ENCODE assay signal across 8 cellular contexts in the genomic region with DNA sequence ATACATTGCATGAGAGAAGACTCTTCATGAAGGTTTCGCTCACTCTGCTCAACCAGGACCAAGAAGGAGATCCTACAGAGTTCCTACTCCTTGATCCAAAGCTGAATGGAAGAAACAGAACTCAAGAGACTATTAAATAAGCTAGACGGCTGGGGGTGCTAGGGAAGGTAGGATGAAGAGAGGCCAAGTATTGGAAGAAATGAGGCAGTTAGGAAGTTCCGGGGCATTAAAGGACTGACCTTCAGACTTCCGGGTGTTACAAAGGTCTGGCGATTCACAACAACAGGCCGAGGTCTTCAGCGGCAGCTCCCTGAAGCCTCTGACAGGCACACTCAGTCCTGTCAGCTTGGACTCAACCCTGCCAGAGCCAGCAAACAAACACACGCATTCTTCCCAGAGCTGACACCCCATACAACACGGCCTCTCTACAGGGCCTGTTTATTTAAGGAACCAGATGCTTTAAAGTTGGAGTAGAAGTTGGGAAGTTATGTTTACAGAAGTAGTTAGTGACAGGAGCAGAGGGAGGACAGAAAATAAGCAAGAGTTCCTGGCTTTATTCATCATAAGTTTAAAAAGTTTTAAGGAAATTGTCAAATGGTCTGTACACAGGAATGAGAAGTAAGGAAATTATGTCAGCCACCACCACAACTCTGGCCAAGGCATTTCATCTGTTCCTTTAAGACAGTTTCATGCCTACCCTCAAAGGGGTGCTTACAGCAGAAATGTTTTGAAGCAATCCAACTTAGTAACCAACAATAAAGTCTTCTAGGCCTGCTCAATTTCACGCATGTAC. TPM values are rescaled to one million over a fixed set of nuclear protein-coding genes. Genes with fewer than 3 reads are reported as not detected.
DNase-seq lines count a peak whose midpoint lies in the region; ATAC-seq and TF ChIP-seq lines count a peak whose summit lies in the region.

No MANE protein-coding gene starts in this region.

- 92% methylated on average over 10 of the region's 10 CpGs for WGBS in thymus

- H3K4me1 ChIP-seq in KMS-11 (ENCODE audit: low read depth, poor library complexity, severe bottlenecking) (peaks cover 56% of the 10 kb centered on the region), left lung (peaks cover 42 to 87% of the 10 kb centered on the region in 2 donors), thymus (ENCODE audit: control insufficient read depth, insufficient read depth, low read length) (peaks cover 5% of the 10 kb centered on the region)

- H3K36me3 ChIP-seq in KMS-11 (ENCODE audit: insufficient read depth) = no peaks in the 10 kb centered on the region
- no peaks in the 10 kb centered on the region for H3K36me3 ChIP-seq in left lung
- H3K36me3 ChIP-seq in thymus (ENCODE audit: control insufficient read depth, insufficient read depth) = no peaks in the 10 kb centered on the region

- peaks cover 6% of the 10 kb centered on the region; the same call in 1 of the 2 replicates for H3K79me2 ChIP-seq in KMS-11 (ENCODE audit: insufficient read depth, low read depth)

- H2AFZ ChIP-seq in KMS-11 (ENCODE audit: low read depth) = no peak overlapping the region

- ATAC-seq in left lung (peak; percentile 68), GM21825 (IDR thresholded peaks at IDR 0.05; ENCODE audit: unreplicated experiment) (no peak), GM19452 (IDR thresholded peaks at IDR 0.05; ENCODE audit: unreplicated experiment) (no peak)

- H3K9me3 ChIP-seq in left lung (no peaks in the 10 kb centered on the region), thymus (ENCODE audit: control insufficient read depth) (no peaks in the 10 kb centered on the region)

- peak overlapping the region; percentile 79 for H3K4me2 ChIP-seq in KMS-11

- H3K9ac ChIP-seq in KMS-11 = no peak overlapping the region

- H4K20me1 ChIP-seq in KMS-11 (ENCODE audit: insufficient read depth) = no peaks in the 10 kb centered on the region

- peak; percentile 28 to 74 for DNase-seq in T47D (ENCODE audit: low read depth in 1 of 2, low spot score in 1 of 2)
- peak; percentile 70 to 82 for DNase-seq in left lung
- DNase-seq in NK-92 treated with Interleukin-12 subunit alpha and Interleukin-12 subunit beta, amount 100 ng/mL, for 24 hours (lab: John Stamatoyannopoulos, UW) = no peak
- no peak for DNase-seq in stimulated activated CD4-positive, alpha-beta T cell treated with anti-CD3 and anti-CD28 coated beads, Interleukin-15, amount 100 ng/mL, for 24 hours

- H3K27me3 ChIP-seq in KMS-11 (ENCODE audit: insufficient read depth, low read depth) = peaks cover 9% of the 10 kb centered on the region
- H3K27me3 ChIP-seq in left lung = no peaks in the 10 kb centered on the region
- peaks cover 3% of the 10 kb centered on the region for H3K27me3 ChIP-seq in thymus (ENCODE audit: control insufficient read depth, insufficient read depth)

- intact Hi-C loops in left lung (cut with DNase I) = no loop called here

- H3K4me3 ChIP-seq in KMS-11 (IDR thresholded peaks at IDR 0.05; ENCODE audit: insufficient read depth, low read depth, low read length) = no peak overlapping the region
- peak overlapping the region in 1 of 2 donors; percentile 21 for H3K4me3 ChIP-seq in left lung
- H3K4me3 ChIP-seq in thymus (ENCODE audit: low read length) = no peak overlapping the region

- H3K27ac ChIP-seq in KMS-11 (peak overlapping the region; percentile 40; the same call in 1 of the 2 replicates), left lung (peak overlapping the region; percentile 84 to 86), thymus (ENCODE audit: low read depth) (peak overlapping the region; percentile 46)

- TF ChIP-seq CTCF in KMS-11 (conservative IDR thresholded peaks at IDR 0.05; ENCODE audit: low read depth, low read length) (no peak), left lung (IDR thresholded peaks at IDR 0.05) (no peak)

- in situ Hi-C loops in T47D (cut with HindIII; ENCODE audit: low pct_unique_long_range_greater_than_20kb, low sequenced_read_pairs) = no loop called here

RNA-seq across cellular contexts. Expression of a gene that starts 4.7 kb away (rescaled TPM):
- total RNA-seq in left lung = 100 to 1,000 TPM; 123 to 165 TPM
- polyA plus RNA-seq in thymus = 10.3 TPM

RNA-seq across cellular contexts. Expression of a gene that starts 33.3 kb away (rescaled TPM):
- total RNA-seq in left lung = 10 to 100 TPM; 62.2 to 89.0 TPM
- 72.3 TPM for polyA plus RNA-seq in thymus

Comparison
In these comparisons a context has a peak if more than half of its experiments do, and no peak if none do; other contexts are left out.
1. DNase-seq: peak in T47D (2 of 2) and left lung (2 of 2); none in NK-92 treated with Interleukin-12 subunit alpha and Interleukin-12 subunit beta, amount 100 ng/mL, for 24 hours (single experiment) and stimulated activated CD4-positive, alpha-beta T cell treated with anti-CD3 and anti-CD28 coated beads, Interleukin-15, amount 100 ng/mL, for 24 hours (single experiment).
2. Peak in every context shown above with its lines, with median percentiles within 50 percentile points of each other: H3K27ac ChIP-seq.